In the genomic region with DNA sequence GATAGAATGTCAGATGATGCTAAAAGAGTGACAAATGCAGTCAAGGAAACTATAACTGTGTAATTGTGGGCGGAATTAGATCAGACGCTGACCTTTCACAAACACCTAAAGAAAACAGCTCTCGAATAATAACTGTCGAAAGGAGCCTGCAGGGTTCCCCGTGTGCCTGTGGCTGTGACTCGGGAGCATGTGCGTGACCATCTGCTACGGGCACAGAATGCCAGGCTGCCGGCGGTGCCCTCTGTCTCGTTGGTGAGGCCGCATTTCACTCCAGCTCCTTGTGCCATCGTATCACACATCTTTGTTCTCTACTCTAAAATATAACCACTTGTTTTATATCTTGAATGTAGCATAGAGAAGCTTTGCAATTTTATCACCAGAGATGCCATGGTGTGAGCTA, we compare ENCODE assay signal across 8 cellular contexts.
"Had no signal": no experiment of that assay in that cellular context is flagged by ENCODE, and none has a peak within 500 bp of the region (broad histone marks: within the 10 kb centered on the region; RNA-seq: fewer than 3 reads in every experiment).

No MANE protein-coding gene starts in this region.

- H3K4me3 Mint-ChIP-seq: HFFc6, IgD-negative memory B cell had no signal

- H3K4me1 Mint-ChIP-seq: IgD-negative memory B cell had no signal

- H3K36me3 Mint-ChIP-seq: IgD-negative memory B cell had no signal

- H3K9me3 Mint-ChIP-seq: HFFc6 had no signal

- H3K27ac Mint-ChIP-seq: HFFc6, IgD-negative memory B cell had no signal

- H3K27me3 Mint-ChIP-seq: IgD-negative memory B cell had no signal

- DNase-seq: GM23248, GOT3, H7, HFFc6, KBM-7 had no signal

- ATAC-seq: HCT116, HepG2 had no signal
